1 cellular context compared by ENCODE assay signal in genomic region chr15:31024979-31025378, GRCh38.
TF ChIP-seq lines count a peak whose summit lies in the region.

No MANE protein-coding gene starts in this region.

TF ChIP-seq in A549, 52 proteins besides CTCF, POLR2A, EP300 and RAD21 (continued from another document):
- TF ChIP-seq HMGXB4 (CRISPR knock-in tag; IDR thresholded peaks at IDR 0.05; ENCODE audit: borderline replicate concordance), result no peak
- TF ChIP-seq CEBPB (IDR thresholded peaks at IDR 0.05), result no peak
- no peak for TF ChIP-seq ZSCAN20 (CRISPR knock-in tag; IDR thresholded peaks at IDR 0.05)
- no peak for TF ChIP-seq REST (IDR thresholded peaks at IDR 0.05)
